In genomic region chr2:54085069-54085468, GRCh38 we compare ENCODE assay signal across 18 cellular contexts. TPM values are rescaled to one million over a fixed set of nuclear protein-coding genes. Genes with fewer than 3 reads are reported as not detected.
A peak's percentile ranks its signal among the peaks of the same experiment; 100 is the strongest.
DNase-seq lines count a peak whose midpoint lies in the region; ATAC-seq and TF ChIP-seq lines count a peak whose summit lies in the region.
"Had no signal": no experiment of that assay in that cellular context is flagged by ENCODE, and none has a peak within 500 bp of the region (broad histone marks: within the 10 kb centered on the region; RNA-seq: fewer than 3 reads in every experiment).

No MANE protein-coding gene starts in this region.

- H2AFZ ChIP-seq in Karpas-422 (ENCODE audit: low read length): peak overlapping the region; percentile 41; the same call in 1 of the 2 replicates

- no peak overlapping the region for H2AK5ac ChIP-seq in mesendoderm (ENCODE audit: low read length)

- no peak overlapping the region for H4K8ac ChIP-seq in mesendoderm (ENCODE audit: low read depth, low read length)

- H2BK15ac ChIP-seq in mesendoderm (replicated peaks; ENCODE audit: low read depth): no peak overlapping the region

- H3K18ac ChIP-seq in mesendoderm (ENCODE audit: low read length): no peak overlapping the region

- H3K4me2 ChIP-seq in Karpas-422 (ENCODE audit: low read depth, low read length, poor library complexity, severe bottlenecking): peak overlapping the region; percentile 37
- H3K4me2 ChIP-seq in mesendoderm (ENCODE audit: low read length): no peak overlapping the region
- H3K4me2 ChIP-seq: KMS-11 had no signal

- WGBS in mesendoderm (ENCODE audit: extremely low coverage, insufficient coverage, low lambda C conversion rate): no CpG with 5 or more reads among the region's 10 CpGs

- H3K9me2 ChIP-seq in Karpas-422 (replicated peaks; ENCODE audit: insufficient read depth, low read length): no peaks in the 10 kb centered on the region

- H3K4me3 Mint-ChIP-seq in T-helper 17 cell: no peak overlapping the region
- peak overlapping the region; percentile 35 for H3K4me3 Mint-ChIP-seq in memory B cell
- H3K4me3 Mint-ChIP-seq: CD8-positive, alpha-beta memory T cell; T-helper 1 cell treated with Interleukin-12 subunit alpha and Interleukin-12 subunit beta and Interleukin-4 antibody, amounts not matched to agents 30 μg/mL and 1 μg/mL, for 36 hours had no signal

- no peaks in the 10 kb centered on the region for H3K9me3 ChIP-seq in Karpas-422 (ENCODE audit: low read length)
- no peaks in the 10 kb centered on the region for H3K9me3 ChIP-seq in T-helper 17 cell (ENCODE audit: control insufficient read depth, low read length, poor library complexity, severe bottlenecking)

- H3K27me3 Mint-ChIP-seq in T-helper 17 cell: no peaks in the 10 kb centered on the region
- H3K27me3 Mint-ChIP-seq in memory B cell: no peaks in the 10 kb centered on the region
- H3K27me3 Mint-ChIP-seq: CD8-positive, alpha-beta memory T cell had no signal

- peaks cover 8% of the 10 kb centered on the region for H3K4me1 Mint-ChIP-seq in T-helper 17 cell
- peaks cover 18% of the 10 kb centered on the region for H3K4me1 Mint-ChIP-seq in memory B cell
- H3K4me1 Mint-ChIP-seq: CD8-positive, alpha-beta memory T cell had no signal

- H3K4me3 ChIP-seq in Karpas-422 (ENCODE audit: low read length) (no peak overlapping the region), mesendoderm (ENCODE audit: low read length) (no peak overlapping the region)

- no peak overlapping the region for H3K4ac ChIP-seq in mesendoderm (ENCODE audit: low read depth, low read length)

- no peaks in the 10 kb centered on the region for H4K20me1 ChIP-seq in Karpas-422 (ENCODE audit: insufficient read depth, low read depth, low read length)

- no peaks in the 10 kb centered on the region for H3K27me3 ChIP-seq in Karpas-422 (ENCODE audit: low read length)
- no peaks in the 10 kb centered on the region for H3K27me3 ChIP-seq in mesendoderm (ENCODE audit: insufficient read depth, low read length, poor library complexity)

- no peaks in the 10 kb centered on the region for H3K36me3 Mint-ChIP-seq in T-helper 17 cell (ENCODE audit: low read depth)
- peaks cover 7% of the 10 kb centered on the region for H3K36me3 Mint-ChIP-seq in memory B cell

- ATAC-seq in T-helper 17 cell: no peak
- peak; percentile 57 for ATAC-seq in memory B cell (ENCODE audit: low read depth)

- H3K4me1 ChIP-seq in Karpas-422 (ENCODE audit: low read length): peaks cover 55% of the 10 kb centered on the region
- H3K4me1 ChIP-seq in mesendoderm (ENCODE audit: control insufficient read depth, low read depth, low read length): peaks cover 10% of the 10 kb centered on the region

- H3K9ac ChIP-seq in Karpas-422 (ENCODE audit: low read length) (peak overlapping the region; percentile 12; the same call in 1 of the 2 replicates), mesendoderm (ENCODE audit: low read length) (no peak overlapping the region)
- H3K9ac ChIP-seq: KMS-11 had no signal

- H3K79me1 ChIP-seq in mesendoderm (ENCODE audit: low read length): no peaks in the 10 kb centered on the region

- H3K27ac ChIP-seq in C4-2B (no peak overlapping the region), Karpas-422 (ENCODE audit: low read length) (peak overlapping the region; percentile 79), mesendoderm (ENCODE audit: low read depth, low read length) (no peak overlapping the region)
- H3K27ac ChIP-seq: KMS-11 had no signal

- peak; percentile 1; the same call in 1 of the 2 replicates for TF ChIP-seq CTCF in C4-2B (conservative IDR thresholded peaks at IDR 0.05)

- no peak overlapping the region for H4K5ac ChIP-seq in mesendoderm (ENCODE audit: low read length)

- H2BK120ac ChIP-seq in mesendoderm (ENCODE audit: low read depth, low read length): no peak overlapping the region

- H2BK5ac ChIP-seq in mesendoderm (ENCODE audit: low read length): no peak overlapping the region

- H3K27ac Mint-ChIP-seq in T-helper 17 cell: peak overlapping the region; percentile 32
- H3K27ac Mint-ChIP-seq in memory B cell: peak overlapping the region; percentile 4
- H3K27ac Mint-ChIP-seq: T-helper 1 cell treated with Interleukin-12 subunit alpha and Interleukin-12 subunit beta and Interleukin-4 antibody, amounts not matched to agents 30 μg/mL and 1 μg/mL, for 36 hours had no signal

- H3K56ac ChIP-seq in mesendoderm (ENCODE audit: low read length): no peak overlapping the region

- DNase-seq in Karpas-422 (peak; percentile 62), T-helper 17 cell (no peak), memory B cell (ENCODE audit: low spot score in 2 of 2) (no peak), HK-2 (ENCODE audit: unreplicated experiment) (no peak), mesendoderm (no peak)
- DNase-seq in activated naive CD4-positive, alpha-beta T cell (lab: John Stamatoyannopoulos, UW): no peak
- DNase-seq: CD8-positive, alpha-beta memory T cell; DND-41; GDM1; GOT3; NCI-H1092; NCI-H2107; NCI-H345; NCI-H526 treated with DMSO at 0.1 percent for 48 hours; SIG-M5 had no signal

- no peaks in the 10 kb centered on the region for H3K79me2 ChIP-seq in Karpas-422 (ENCODE audit: low read length)
- no peaks in the 10 kb centered on the region for H3K79me2 ChIP-seq in mesendoderm (ENCODE audit: control insufficient read depth, insufficient read depth, low read length)

- H3K36me3 ChIP-seq in Karpas-422 (ENCODE audit: insufficient read depth, low read length) (no peaks in the 10 kb centered on the region), mesendoderm (ENCODE audit: control insufficient read depth, insufficient read depth, low read length) (no peaks in the 10 kb centered on the region)

- no peaks in the 10 kb centered on the region for H3K9me3 Mint-ChIP-seq in memory B cell
- H3K9me3 Mint-ChIP-seq: CD8-positive, alpha-beta memory T cell; T-helper 1 cell treated with Interleukin-12 subunit alpha and Interleukin-12 subunit beta and Interleukin-4 antibody, amounts not matched to agents 30 μg/mL and 1 μg/mL, for 36 hours had no signal

- no peak overlapping the region for H3K23ac ChIP-seq in mesendoderm (ENCODE audit: low read length)

RNA-seq across cellular contexts. Expression of gene ACYP2, which starts 30.3 kb away (rescaled TPM):
- 19.8 and 22.8 TPM in 2 replicates for total RNA-seq in Karpas-422 (2014; rRNA removed; shearing (Covaris generic); ENCODE audit: low replicate concordance)
- 10 to 100 TPM in 1 of 2 donors, 1 to 10 TPM in 1; 9.8 to 10.3 TPM for total RNA-seq in T-helper 17 cell
- 2.6 TPM for polyA plus RNA-seq in mesendoderm (2013, experiment 1 of 2)
- polyA plus RNA-seq in mesendoderm (2013, experiment 2 of 2): 3.3 TPM
